Comparison of ENCODE assay signal across 10 cellular contexts in genomic region chr16:89374393-89374948, GRCh38.
A peak's percentile ranks its signal among the peaks of the same experiment; 100 is the strongest.
DNase-seq lines count a peak whose midpoint lies in the region; ATAC-seq and TF ChIP-seq lines count a peak whose summit lies in the region.
"Had no signal": no experiment of that assay in that cellular context is flagged by ENCODE, and none has a peak within 500 bp of the region (broad histone marks: within the 10 kb centered on the region; RNA-seq: fewer than 3 reads in every experiment).

No MANE protein-coding gene starts in this region.

- H3K36me3 ChIP-seq in CD4-positive, CD25-positive, alpha-beta regulatory T cell (ENCODE audit: control insufficient read depth, insufficient read depth, low read length), result peaks cover 24% of the 10 kb centered on the region
- H3K36me3 ChIP-seq in brain microvascular endothelial cell (replicated peaks) (peaks cover 13% of the 10 kb centered on the region), muscle layer of colon (ENCODE audit: insufficient read depth, low read length) (no peaks in the 10 kb centered on the region)

- H3K27ac ChIP-seq in CD4-positive, CD25-positive, alpha-beta regulatory T cell (ENCODE audit: insufficient read depth, low read length, poor library complexity, severe bottlenecking), result no peak overlapping the region
- H3K27ac ChIP-seq in brain microvascular endothelial cell (peak overlapping the region; percentile 94), muscle layer of colon (ENCODE audit: low read depth, low read length) (no peak overlapping the region)

- H3K27ac Mint-ChIP-seq in CD4-positive, CD25-positive, alpha-beta regulatory T cell, result peak overlapping the region in 2 of 3 donors; percentile 14 to 65
- no peak overlapping the region for H3K27ac Mint-ChIP-seq in activated CD4-positive, alpha-beta memory T cell treated with anti-CD3 and anti-CD28 coated beads for 36 hours

- no peak for DNase-seq in CD4-positive, CD25-positive, alpha-beta regulatory T cell
- DNase-seq in NCI-H1694 (lab: John Stamatoyannopoulos, UW) (peak; percentile 52), brain microvascular endothelial cell (peak; percentile 74), NCI-H1930 (lab: John Stamatoyannopoulos, UW) (no peak), NCI-H2081 treated with DMSO at 0.1 percent for 48 hours (lab: John Stamatoyannopoulos, UW) (no peak)
- no peak for DNase-seq in activated CD4-positive, alpha-beta memory T cell treated with anti-CD3 and anti-CD28 coated beads for 36 hours
- DNase-seq: amniotic stem cell, DND-41 had no signal

- H3K4me1 Mint-ChIP-seq in CD4-positive, CD25-positive, alpha-beta regulatory T cell, result peaks cover 18 to 93% (median 53%) of the 10 kb centered on the region in 4 donors
- H3K4me1 Mint-ChIP-seq in activated CD4-positive, alpha-beta memory T cell treated with anti-CD3 and anti-CD28 coated beads for 36 hours (ENCODE audit: low read depth), result peaks cover 76% of the 10 kb centered on the region

- peak overlapping the region in 2 of 4 donors; percentile 4 to 61 for H3K4me3 Mint-ChIP-seq in CD4-positive, CD25-positive, alpha-beta regulatory T cell
- H3K4me3 Mint-ChIP-seq in activated CD4-positive, alpha-beta memory T cell treated with anti-CD3 and anti-CD28 coated beads for 36 hours, result no peak overlapping the region

- H3K9ac ChIP-seq in muscle layer of colon (ENCODE audit: low read length), result peak overlapping the region; percentile 26

- peaks cover 57% of the 10 kb centered on the region for H3K4me1 ChIP-seq in CD4-positive, CD25-positive, alpha-beta regulatory T cell (ENCODE audit: control insufficient read depth, insufficient read depth, low read length, poor library complexity, severe bottlenecking)
- H3K4me1 ChIP-seq in muscle layer of colon (ENCODE audit: insufficient read depth, low read length), result peaks cover 37% of the 10 kb centered on the region

- no peaks in the 10 kb centered on the region for H3K9me3 ChIP-seq in CD4-positive, CD25-positive, alpha-beta regulatory T cell (ENCODE audit: control insufficient read depth in 2 of 2, low read length in 2 of 2)
- H3K9me3 ChIP-seq in muscle layer of colon (ENCODE audit: low read length), result no peaks in the 10 kb centered on the region

- in situ Hi-C loops in brain microvascular endothelial cell (cut with HindIII; ENCODE audit: low pct_ligation_motif_present, low sequenced_read_pairs), result no loop called here

- H3K4me3 ChIP-seq in CD4-positive, CD25-positive, alpha-beta regulatory T cell (ENCODE audit: low read depth, low read length), result no peak overlapping the region
- H3K4me3 ChIP-seq in brain microvascular endothelial cell (ENCODE audit: low read depth, low read length) (no peak overlapping the region), muscle layer of colon (ENCODE audit: low read depth in 1 of 2, low read length in 2 of 2) (no peak overlapping the region)

- H3K27me3 ChIP-seq in CD4-positive, CD25-positive, alpha-beta regulatory T cell (ENCODE audit: control insufficient read depth, insufficient read depth, low read length), result no peaks in the 10 kb centered on the region
- no peaks in the 10 kb centered on the region for H3K27me3 ChIP-seq in brain microvascular endothelial cell (replicated peaks)
- H3K27me3 ChIP-seq in muscle layer of colon (ENCODE audit: control insufficient read depth in 1 of 2, insufficient read depth in 2 of 2, low read length in 2 of 2), result no peaks in the 10 kb centered on the region

- peak; percentile 36 for TF ChIP-seq CTCF in brain microvascular endothelial cell (IDR thresholded peaks at IDR 0.05; ENCODE audit: low read depth, low read length, missing control alignments)

- CTCF ChIA-PET in activated CD4-positive, alpha-beta memory T cell treated with anti-CD3 and anti-CD28 coated beads for 36 hours (lab: Charles Lee), result interaction anchor here (1.0 kb wide), 1 partner anchor 13 kb away, joined by 4 read pairs; no protein-coding TSS in a partner anchor

- POLR2A ChIA-PET in activated CD4-positive, alpha-beta memory T cell treated with anti-CD3 and anti-CD28 coated beads for 36 hours (lab: Charles Lee), result no interaction called here

- H3K9me3 Mint-ChIP-seq in CD4-positive, CD25-positive, alpha-beta regulatory T cell, result peaks cover 0 to 3% (median 0%) of the 10 kb centered on the region in 7 donors
- peaks cover 3% of the 10 kb centered on the region for H3K9me3 Mint-ChIP-seq in activated CD4-positive, alpha-beta memory T cell treated with anti-CD3 and anti-CD28 coated beads for 36 hours

- H3K27me3 Mint-ChIP-seq in CD4-positive, CD25-positive, alpha-beta regulatory T cell, result no peaks in the 10 kb centered on the region
- H3K27me3 Mint-ChIP-seq in activated CD4-positive, alpha-beta memory T cell treated with anti-CD3 and anti-CD28 coated beads for 36 hours, result no peaks in the 10 kb centered on the region

- H3K36me3 Mint-ChIP-seq in CD4-positive, CD25-positive, alpha-beta regulatory T cell, result peaks cover 13% of the 10 kb centered on the region
- peaks cover 19% of the 10 kb centered on the region for H3K36me3 Mint-ChIP-seq in activated CD4-positive, alpha-beta memory T cell treated with anti-CD3 and anti-CD28 coated beads for 36 hours

- ATAC-seq in CD4-positive, CD25-positive, alpha-beta regulatory T cell (ENCODE audit: low read depth in 2 of 2), result no peak
- no peak for ATAC-seq in HG02885 (IDR thresholded peaks at IDR 0.05; ENCODE audit: poor library complexity, unreplicated experiment)

- intact Hi-C loops in activated CD4-positive, alpha-beta memory T cell treated with anti-CD3 and anti-CD28 coated beads for 36 hours (cut with micrococcal nuclease), result no loop called here

Comparison
In these comparisons a context has a peak if more than half of its experiments do, and no peak if none do; other contexts are left out.
1. DNase-seq: peak in NCI-H1694 (single experiment) and brain microvascular endothelial cell (single experiment); none in CD4-positive, CD25-positive, alpha-beta regulatory T cell (0 of 3), activated CD4-positive, alpha-beta memory T cell treated with anti-CD3 and anti-CD28 coated beads for 36 hours (single experiment), NCI-H1930 (0 of 2) and NCI-H2081 treated with DMSO at 0.1 percent for 48 hours (single experiment).